ENCODE assay signal across 18 cellular contexts in genomic region chr7:85150624-85151023, GRCh38. TPM values are rescaled to one million over a fixed set of nuclear protein-coding genes. Genes with fewer than 3 reads are reported as not detected.
DNase-seq lines count a peak whose midpoint lies in the region; TF ChIP-seq lines count a peak whose summit lies in the region.
"Had no signal": no experiment of that assay in that cellular context is flagged by ENCODE, and none has a peak within 500 bp of the region (broad histone marks: within the 10 kb centered on the region; RNA-seq: fewer than 3 reads in every experiment).

No MANE protein-coding gene starts in this region.

- H3K4me3 ChIP-seq in ovary: no peak overlapping the region
- no peak overlapping the region for H3K4me3 ChIP-seq in GM23248
- H3K4me3 ChIP-seq: A549 had no signal

- 95 to 100% (median 96%) methylated on average over 1 of the region's 1 CpG for WGBS in ovary, 3 donors
- WGBS in GM23248 (ENCODE audit: low coverage in 1 of 2, low lambda C conversion rate in 2 of 2, missing lambda C conversion rate in 2 of 2), 2 experiments: 100% methylated on average over 1 of the region's 1 CpG

- H4K20me1 ChIP-seq in GM23248 (ENCODE audit: insufficient read depth): no peaks in the 10 kb centered on the region

- no peaks in the 10 kb centered on the region for H3K79me2 ChIP-seq in GM23248 (ENCODE audit: insufficient read depth)

- no peak for TF ChIP-seq POLR2A in ovary (IDR thresholded peaks at IDR 0.05)

- DNase-seq in NCI-H1105 treated with DMSO at 0.1 percent for 48 hours (lab: John Stamatoyannopoulos, UW) (peak; percentile 6), NCI-H1105 (lab: John Stamatoyannopoulos, UW) (no peak), HT-29 (ENCODE audit: low spot score) (peak; percentile 36), NCI-H748 treated with DMSO at 0.1 percent for 48 hours (lab: John Stamatoyannopoulos, UW) (peak; percentile 49), mesothelial cell of epicardium (ENCODE audit: low spot score in 2 of 2, unreplicated experiment in 2 of 2) (no peak), ovary (no peak), GF-D8 (lab: John Stamatoyannopoulos, UW) (no peak), GM23248 (no peak)
- DNase-seq: AML-193; CD4-positive, alpha-beta T cell; DMS153; DMS79; GDM1; H9; IMR-90 had no signal

- H3K27me3 ChIP-seq in ovary: no peaks in the 10 kb centered on the region
- H3K27me3 ChIP-seq in GM23248 (replicated peaks; ENCODE audit: insufficient read depth): no peaks in the 10 kb centered on the region

- in situ Hi-C loops in GM23248 (cut with MboI): no loop called here

- no peak for TF ChIP-seq CTCF in mesothelial cell of epicardium (IDR thresholded peaks at IDR 0.05; ENCODE audit: unreplicated experiment)
- no peak for TF ChIP-seq CTCF in ovary (IDR thresholded peaks at IDR 0.05)

- H3K9me3 ChIP-seq in ovary: no peaks in the 10 kb centered on the region
- no peaks in the 10 kb centered on the region for H3K9me3 ChIP-seq in GM23248 (ENCODE audit: low read depth)
- H3K9me3 ChIP-seq: A549 had no signal

- H3K27ac ChIP-seq in ovary: no peak overlapping the region
- H3K27ac ChIP-seq in GM23248: no peak overlapping the region
- H3K27ac ChIP-seq: 22Rv1, A549, C4-2B had no signal

- no peaks in the 10 kb centered on the region for H3K9me3 Mint-ChIP-seq in mesothelial cell of epicardium
- H3K9me3 Mint-ChIP-seq: H9 had no signal

- H3K27me3 Mint-ChIP-seq in mesothelial cell of epicardium (ENCODE audit: low read depth): no peaks in the 10 kb centered on the region
- H3K27me3 Mint-ChIP-seq: CD4-positive, alpha-beta T cell had no signal

- H3K9me2 ChIP-seq in GM23248 (ENCODE audit: insufficient read depth): no peaks in the 10 kb centered on the region

- H3K27ac Mint-ChIP-seq in mesothelial cell of epicardium: peak overlapping the region; percentile 90
- H3K27ac Mint-ChIP-seq: CD4-positive, alpha-beta T cell; H9 had no signal

- H2AFZ ChIP-seq in GM23248: no peak overlapping the region

- H3F3A ChIP-seq in GM23248 (ENCODE audit: insufficient read depth): no peaks in the 10 kb centered on the region

- TF ChIP-seq EP300 in ovary (IDR thresholded peaks at IDR 0.05): no peak

- no peak overlapping the region for H3K4me2 ChIP-seq in GM23248 (ENCODE audit: unreplicated experiment)
- H3K4me2 ChIP-seq: A549 had no signal

- H3K36me3 ChIP-seq in ovary: no peaks in the 10 kb centered on the region
- no peaks in the 10 kb centered on the region for H3K36me3 ChIP-seq in GM23248 (ENCODE audit: low read depth)

- H3K4me1 ChIP-seq in ovary (ENCODE audit: insufficient read depth): no peaks in the 10 kb centered on the region
- H3K4me1 ChIP-seq in GM23248 (ENCODE audit: insufficient read depth): no peaks in the 10 kb centered on the region
- H3K4me1 ChIP-seq: A549 had no signal

- no peak overlapping the region for H3K4me3 Mint-ChIP-seq in mesothelial cell of epicardium
- H3K4me3 Mint-ChIP-seq: CD4-positive, alpha-beta T cell; H9 had no signal

- peaks cover 19% of the 10 kb centered on the region for H3K36me3 Mint-ChIP-seq in mesothelial cell of epicardium

- H3K9ac ChIP-seq in GM23248: no peak overlapping the region

- intact Hi-C loops in ovary (cut with DNase I): no loop called here

- H3K4me1 Mint-ChIP-seq in mesothelial cell of epicardium: peaks cover 16% of the 10 kb centered on the region

RNA-seq across cellular contexts. Expression of gene SEMA3D, which starts 36.2 kb away (rescaled TPM):
- total RNA-seq in HT-29 (2014; rRNA removed; shearing (Covaris generic)): not detected in 2 replicates
- total RNA-seq in mesothelial cell of epicardium: 264 to 278 TPM (median 272 TPM) in 3 replicates
- 1 to 10 TPM in 6 of 7 donors, under 1 TPM in 1; 0.95 to 6.1 (median 3.0) TPM for total RNA-seq in ovary
- polyA plus RNA-seq in ovary: 1 to 10 TPM in 1 of 2 donors, under 1 TPM in 1; 0.75 to 5.8 TPM
- 6.6 and 10.1 TPM in 2 replicates for total RNA-seq in GM23248 (2014; rRNA removed; shearing (Covaris generic))
- polyA plus RNA-seq in GM23248 (2016; fragmentation: Nextera tagmentation; extraction: Ambion mirVana): 3.0 and 4.0 TPM in 2 replicates
- total RNA-seq: CD4-positive, alpha-beta T cell had no signal

Comparison
In these comparisons a context has a peak if more than half of its experiments do, and no peak if none do; other contexts are left out.
1. DNase-seq: peak in NCI-H1105 treated with DMSO at 0.1 percent for 48 hours (single experiment), HT-29 (single experiment) and NCI-H748 treated with DMSO at 0.1 percent for 48 hours (single experiment); none in NCI-H1105 (single experiment), mesothelial cell of epicardium (0 of 2), ovary (0 of 5), GF-D8 (single experiment) and GM23248 (single experiment).
2. RNA of gene SEMA3D, which starts 36.2 kb away (total RNA-seq): 264 to 278 TPM in mesothelial cell of epicardium; 6.6 to 10.1 TPM in GM23248, 0.95 to 6.1 TPM in ovary and not detected in HT-29; every median in the first group is over 10 times any median in the second.